Comparison of ENCODE assay signal across 8 cellular contexts in genomic region chr17:80035687-80035936, GRCh38. TPM values are rescaled to one million over a fixed set of nuclear protein-coding genes. Genes with fewer than 3 reads are reported as not detected.
A peak's percentile ranks its signal among the peaks of the same experiment; 100 is the strongest.
DNase-seq lines count a peak whose midpoint lies in the region; ATAC-seq and TF ChIP-seq lines count a peak whose summit lies in the region.

Gene TBC1D16, minus strand, starts transcription at chr17:80035872. Its CDS starts 22,325 bp downstream, at chr17:80013547.

- H4K12ac ChIP-seq in trophoblast cell (ENCODE audit: low read depth, low read length) = peak within 1 kb of the TSS; percentile 84

- no peak for TF ChIP-seq CTCF in GM23338 (conservative IDR thresholded peaks at IDR 0.05; ENCODE audit: low read depth in 2 of 2)

- peak within 1 kb of the TSS; percentile 87 for H3K27ac Mint-ChIP-seq in GM23338

- peak within 1 kb of the TSS; percentile 74 for H4K91ac ChIP-seq in trophoblast cell (ENCODE audit: low read depth, low read length)

- H3K4me3 ChIP-seq in GM23338 = peak within 1 kb of the TSS; percentile 95
- H3K4me3 ChIP-seq in trophoblast cell (ENCODE audit: low read depth, low read length) = peak within 1 kb of the TSS; percentile 92

- H4K20me1 ChIP-seq in GM23338 (replicated peaks; ENCODE audit: insufficient read depth) = peaks cover 39% of the 10 kb centered on the region

- H3K27me3 ChIP-seq in GM23338 (ENCODE audit: insufficient read depth) = no peaks in the 10 kb centered on the region
- H3K27me3 ChIP-seq in trophoblast cell (ENCODE audit: insufficient read depth, low read length) = no peaks in the 10 kb centered on the region

- peaks cover 12% of the 10 kb centered on the region for H3K79me1 ChIP-seq in trophoblast cell (ENCODE audit: low read length)

- H2AK5ac ChIP-seq in trophoblast cell (ENCODE audit: low read length) = peak within 1 kb of the TSS; percentile 53

- H3K23ac ChIP-seq in trophoblast cell (ENCODE audit: low read length) = no peak within 1 kb of the TSS

- no CpG with 5 or more reads among the region's 46 CpGs for WGBS in trophoblast cell (ENCODE audit: extremely low coverage, insufficient coverage, insufficient read length)

- H2BK12ac ChIP-seq in trophoblast cell (ENCODE audit: low read length) = no peak within 1 kb of the TSS

- peak within 1 kb of the TSS; percentile 95 for H3K9ac ChIP-seq in trophoblast cell (ENCODE audit: low read length)

- peaks cover 7% of the 10 kb centered on the region for H3K27me3 Mint-ChIP-seq in GM23338 (ENCODE audit: insufficient read depth, low read depth, poor library complexity)

- H3K14ac ChIP-seq in trophoblast cell (ENCODE audit: low read length) = peak within 1 kb of the TSS; percentile 89

- H3K9me3 ChIP-seq in trophoblast cell (ENCODE audit: insufficient read depth, low read depth, low read length) = no peaks in the 10 kb centered on the region

- H3K4me1 Mint-ChIP-seq in GM23338 = peaks cover 36% of the 10 kb centered on the region

- H2BK120ac ChIP-seq in trophoblast cell (ENCODE audit: insufficient read depth, low read length, poor library complexity) = peak within 1 kb of the TSS; percentile 89

- no peak for ATAC-seq in GM23338
- ATAC-seq in HG03025 (IDR thresholded peaks at IDR 0.05; ENCODE audit: low FRiP score, unreplicated experiment) = no peak

- H3K18ac ChIP-seq in trophoblast cell (ENCODE audit: low read length) = peak within 1 kb of the TSS; percentile 93

- peak within 1 kb of the TSS; percentile 90 for H2AFZ ChIP-seq in GM23338
- H2AFZ ChIP-seq in trophoblast cell (ENCODE audit: insufficient read depth, low read length, poor library complexity) = peak within 1 kb of the TSS; percentile 92

- no peaks in the 10 kb centered on the region for H3F3A ChIP-seq in GM23338 (replicated peaks; ENCODE audit: low read depth)

- H3K36me3 ChIP-seq in GM23338 (ENCODE audit: insufficient read depth) = peaks cover 2% of the 10 kb centered on the region; the same call in 1 of the 2 replicates
- H3K36me3 ChIP-seq in trophoblast cell (ENCODE audit: control insufficient read depth in 1 of 2, insufficient read depth in 2 of 2, low read length in 2 of 2) = peaks cover 4 to 5% of the 10 kb centered on the region in 2 experiments

- H3K27ac ChIP-seq in GM23338 (ENCODE audit: low read depth) (peak within 1 kb of the TSS; percentile 69), trophoblast cell (ENCODE audit: low read depth, low read length) (peak within 1 kb of the TSS; percentile 58)

- peaks cover 10% of the 10 kb centered on the region for H3K36me3 Mint-ChIP-seq in GM23338 (ENCODE audit: low read depth)

- H3K4ac ChIP-seq in trophoblast cell (ENCODE audit: low read depth, low read length) = peak within 1 kb of the TSS; percentile 88

- peak within 1 kb of the TSS; percentile 39 for H2BK5ac ChIP-seq in trophoblast cell (ENCODE audit: low read depth, low read length, poor library complexity)

- peak within 1 kb of the TSS; percentile 98 for H3K4me2 ChIP-seq in GM23338
- H3K4me2 ChIP-seq in trophoblast cell (ENCODE audit: low read length) = peak within 1 kb of the TSS; percentile 100

- H3K4me1 ChIP-seq in GM23338 (ENCODE audit: insufficient read depth) = peaks cover 32% of the 10 kb centered on the region
- H3K4me1 ChIP-seq in trophoblast cell (ENCODE audit: control insufficient read depth in 1 of 2, insufficient read depth in 2 of 2, low read length in 2 of 2) = peaks cover 2 to 3% of the 10 kb centered on the region in 2 experiments

- H3K79me2 ChIP-seq in GM23338 (replicated peaks; ENCODE audit: insufficient read depth) (peaks cover 46% of the 10 kb centered on the region), trophoblast cell (ENCODE audit: control insufficient read depth, insufficient read depth, low read length, poor library complexity) (peaks cover 4% of the 10 kb centered on the region)

- no peaks in the 10 kb centered on the region for H3K9me2 ChIP-seq in GM23338 (ENCODE audit: insufficient read depth)

- H4K8ac ChIP-seq in trophoblast cell (ENCODE audit: low read depth, low read length) = peak within 1 kb of the TSS; percentile 82

- H3K9me3 Mint-ChIP-seq in GM23338 = no peaks in the 10 kb centered on the region

- H3K4me3 Mint-ChIP-seq in GM23338 = peak within 1 kb of the TSS; percentile 90

- DNase-seq in GM23338 (ENCODE audit: low spot score) = no peak
- DNase-seq in T-helper 2 cell = peak in 3 of 5 experiments; percentile 36 to 56 (median 41)
- peak; percentile 89 for DNase-seq in germinal center (ENCODE audit: low spot score)
- no peak for DNase-seq in trophoblast cell
- no peak for DNase-seq in SW480 (ENCODE audit: low spot score)
- no peak for DNase-seq in stimulated activated CD4-positive, alpha-beta T cell treated with anti-CD3 and anti-CD28 coated beads, Interleukin-4, amount 100 ng/mL, for 4 hours
- no peak for DNase-seq in activated CD4-positive, alpha-beta T cell treated with anti-CD3 and anti-CD28 coated beads for 48 hours

TF ChIP-seq in GM23338, 12 proteins besides CTCF, POLR2A, EP300 and RAD21:
- TF ChIP-seq JUNB (IDR thresholded peaks at IDR 0.05; ENCODE audit: unreplicated experiment) = no peak
- no peak for TF ChIP-seq REST (IDR thresholded peaks at IDR 0.05; ENCODE audit: unreplicated experiment)
- no peak for TF ChIP-seq EZH2phosphoT487 (IDR thresholded peaks at IDR 0.05; ENCODE audit: unreplicated experiment)
- no peak for TF ChIP-seq ZNF114 (CRISPR knock-in tag; IDR thresholded peaks at IDR 0.05)
- no peak for TF ChIP-seq POLR2AphosphoS5 (IDR thresholded peaks at IDR 0.05; ENCODE audit: low read depth)
- TF ChIP-seq CREB1 (CRISPR knock-in tag; IDR thresholded peaks at IDR 0.05; ENCODE audit: low read depth) = no peak

RNA-seq across cellular contexts. Expression of gene TBC1D16, which starts in this region (rescaled TPM):
- 93.5 and 104 TPM in 2 replicates for total RNA-seq in GM23338 (2014; rRNA removed; shearing (Covaris generic))
- 15.2 and 16.7 TPM in 2 replicates for polyA plus RNA-seq in GM23338 (2016; fragmentation: Nextera tagmentation; extraction: Ambion mirVana)
- 12.9 and 13.9 TPM in 2 replicates for polyA plus RNA-seq in trophoblast cell (2013)

Comparison
In these comparisons a context has a peak if more than half of its experiments do, and no peak if none do; other contexts are left out.
1. DNase-seq: peak in T-helper 2 cell (3 of 5) and germinal center (single experiment); none in GM23338 (single experiment), trophoblast cell (0 of 2), SW480 (single experiment), stimulated activated CD4-positive, alpha-beta T cell treated with anti-CD3 and anti-CD28 coated beads, Interleukin-4, amount 100 ng/mL, for 4 hours (0 of 2) and activated CD4-positive, alpha-beta T cell treated with anti-CD3 and anti-CD28 coated beads for 48 hours (single experiment).